Comparison of ENCODE assay signal across 13 cellular contexts in the genomic region with DNA sequence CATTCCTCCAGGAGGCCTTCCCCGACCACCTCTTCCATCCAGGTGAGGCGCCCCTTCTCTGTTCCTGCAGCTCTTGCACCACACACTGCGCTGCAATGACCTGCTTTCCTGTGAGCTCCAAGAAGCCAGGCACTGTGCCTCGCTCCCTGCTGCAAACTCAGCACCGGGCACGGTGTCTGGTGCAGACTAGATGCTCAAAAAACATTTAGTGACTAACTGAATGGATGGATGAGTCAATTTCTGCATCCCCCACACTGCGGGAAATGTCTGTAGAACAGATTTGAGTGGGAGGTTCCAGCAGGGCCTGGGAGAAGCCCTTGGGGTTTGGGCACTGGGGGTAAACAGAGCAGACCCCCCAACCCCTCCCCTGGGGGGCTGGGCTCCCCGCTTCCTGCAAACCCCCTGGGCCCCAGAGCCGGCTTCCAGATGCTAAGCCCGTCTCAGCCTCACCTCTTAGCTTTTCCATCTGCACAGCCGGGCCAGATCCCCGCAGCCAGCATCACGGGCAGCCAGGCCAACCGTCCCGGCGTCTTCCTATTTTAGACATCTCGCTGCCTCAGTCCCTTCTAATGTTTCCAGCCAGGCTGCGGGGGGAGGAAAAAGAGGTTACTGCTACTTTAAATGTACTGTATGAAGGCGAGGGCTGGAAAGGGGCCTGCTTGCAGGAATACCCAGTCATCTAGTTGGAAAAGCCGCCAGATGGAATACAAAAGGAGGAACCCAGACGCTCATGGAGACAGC.
DNase-seq lines count a peak whose midpoint lies in the region; ATAC-seq and TF ChIP-seq lines count a peak whose summit lies in the region.
"Had no signal": no experiment of that assay in that cellular context is flagged by ENCODE, and none has a peak within 500 bp of the region (broad histone marks: within the 10 kb centered on the region; RNA-seq: fewer than 3 reads in every experiment).

No MANE protein-coding gene starts in this region.

- intact Hi-C loops in Right ventricle myocardium inferior (cut with DNase I) (loop anchor here (1.0 kb wide), 1 partner anchor 32 kb away; no protein-coding TSS in a partner anchor), prostate gland (cut with DNase I) (no loop called here)

- WGBS in prostate gland = 52% methylated on average over 21 of the region's 21 CpGs

- H3K9me3 ChIP-seq in prostate gland = no peaks in the 10 kb centered on the region
- H3K9me3 ChIP-seq: Caco-2, Peyer's patch, tibial nerve had no signal

- no peaks in the 10 kb centered on the region for H3K36me3 ChIP-seq in prostate gland
- H3K36me3 ChIP-seq: Peyer's patch, tibial nerve had no signal

- peak; percentile 67 for DNase-seq in COLO829 (ENCODE audit: low spot score)
- DNase-seq in Right ventricle myocardium inferior (ENCODE audit: missing footprints) = peak; percentile 73
- no peak for DNase-seq in prostate gland (ENCODE audit: low spot score)
- DNase-seq in GOT3 (lab: John Stamatoyannopoulos, UW) = no peak
- DNase-seq: activated T-cell treated with anti-CD3 and anti-CD28 coated beads for 4 hours, Caco-2, Peyer's patch had no signal

- no peak for TF ChIP-seq CTCF in prostate gland (IDR thresholded peaks at IDR 0.05)

- peak; percentile 59 for ATAC-seq in Right ventricle myocardium inferior
- no peak for ATAC-seq in GM18505 (IDR thresholded peaks at IDR 0.05; ENCODE audit: unreplicated experiment)
- ATAC-seq in GM18498 (IDR thresholded peaks at IDR 0.05; ENCODE audit: unreplicated experiment) = no peak
- no peak for ATAC-seq in HG02642 (IDR thresholded peaks at IDR 0.05; ENCODE audit: poor library complexity, unreplicated experiment)

- no peaks in the 10 kb centered on the region for H3K4me1 ChIP-seq in prostate gland (replicated peaks)
- H3K4me1 ChIP-seq: Caco-2, parathyroid adenoma had no signal

- H3K27ac ChIP-seq in angular gyrus (ENCODE audit: low read depth, low read length) = peak overlapping the region; percentile 47
- peak overlapping the region; percentile 62 to 63 for H3K27ac ChIP-seq in prostate gland
- H3K27ac ChIP-seq: parathyroid adenoma had no signal

- H3K4me3 ChIP-seq in prostate gland = peak overlapping the region; percentile 3 to 13
- H3K4me3 ChIP-seq: tibial nerve had no signal

- no peak for TF ChIP-seq POLR2A in prostate gland (IDR thresholded peaks at IDR 0.05)
- TF ChIP-seq POLR2A in GM18505 (IDR thresholded peaks at IDR 0.05; ENCODE audit: borderline replicate concordance, extremely low read depth, insufficient read depth, insufficient read length) = no peak

- no peaks in the 10 kb centered on the region for H3K27me3 ChIP-seq in prostate gland (replicated peaks; ENCODE audit: insufficient read depth)
- H3K27me3 ChIP-seq: Peyer's patch, tibial nerve had no signal

Comparison
In these comparisons a context has a peak if more than half of its experiments do, and no peak if none do; other contexts are left out.
1. DNase-seq: peak in COLO829 (single experiment) and Right ventricle myocardium inferior (single experiment); none in prostate gland (single experiment) and GOT3 (single experiment).